In genomic region chr10:86521620-86522384, GRCh38 we compare ENCODE assay signal across 1 cellular context.
TF ChIP-seq lines count a peak whose summit lies in the region.

A gene with protein sequence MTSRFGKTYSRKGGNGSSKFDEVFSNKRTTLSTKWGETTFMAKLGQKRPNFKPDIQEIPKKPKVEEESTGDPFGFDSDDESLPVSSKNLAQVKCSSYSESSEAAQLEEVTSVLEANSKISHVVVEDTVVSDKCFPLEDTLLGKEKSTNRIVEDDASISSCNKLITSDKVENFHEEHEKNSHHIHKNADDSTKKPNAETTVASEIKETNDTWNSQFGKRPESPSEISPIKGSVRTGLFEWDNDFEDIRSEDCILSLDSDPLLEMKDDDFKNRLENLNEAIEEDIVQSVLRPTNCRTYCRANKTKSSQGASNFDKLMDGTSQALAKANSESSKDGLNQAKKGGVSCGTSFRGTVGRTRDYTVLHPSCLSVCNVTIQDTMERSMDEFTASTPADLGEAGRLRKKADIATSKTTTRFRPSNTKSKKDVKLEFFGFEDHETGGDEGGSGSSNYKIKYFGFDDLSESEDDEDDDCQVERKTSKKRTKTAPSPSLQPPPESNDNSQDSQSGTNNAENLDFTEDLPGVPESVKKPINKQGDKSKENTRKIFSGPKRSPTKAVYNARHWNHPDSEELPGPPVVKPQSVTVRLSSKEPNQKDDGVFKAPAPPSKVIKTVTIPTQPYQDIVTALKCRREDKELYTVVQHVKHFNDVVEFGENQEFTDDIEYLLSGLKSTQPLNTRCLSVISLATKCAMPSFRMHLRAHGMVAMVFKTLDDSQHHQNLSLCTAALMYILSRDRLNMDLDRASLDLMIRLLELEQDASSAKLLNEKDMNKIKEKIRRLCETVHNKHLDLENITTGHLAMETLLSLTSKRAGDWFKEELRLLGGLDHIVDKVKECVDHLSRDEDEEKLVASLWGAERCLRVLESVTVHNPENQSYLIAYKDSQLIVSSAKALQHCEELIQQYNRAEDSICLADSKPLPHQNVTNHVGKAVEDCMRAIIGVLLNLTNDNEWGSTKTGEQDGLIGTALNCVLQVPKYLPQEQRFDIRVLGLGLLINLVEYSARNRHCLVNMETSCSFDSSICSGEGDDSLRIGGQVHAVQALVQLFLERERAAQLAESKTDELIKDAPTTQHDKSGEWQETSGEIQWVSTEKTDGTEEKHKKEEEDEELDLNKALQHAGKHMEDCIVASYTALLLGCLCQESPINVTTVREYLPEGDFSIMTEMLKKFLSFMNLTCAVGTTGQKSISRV (N-terminal part only) (minus strand): TSS chr10:86521792. CDS start chr10:86518069, 3,723 bp downstream.

TF ChIP-seq in liver, 16 proteins besides CTCF, POLR2A, EP300 and RAD21 (continued from another document):
- TF ChIP-seq REST (IDR thresholded peaks at IDR 0.05) (peak; percentile 14), SP1 (IDR thresholded peaks at IDR 0.05) (peak; percentile 48)
